ENCODE assay signal across 19 cellular contexts in the genomic region with DNA sequence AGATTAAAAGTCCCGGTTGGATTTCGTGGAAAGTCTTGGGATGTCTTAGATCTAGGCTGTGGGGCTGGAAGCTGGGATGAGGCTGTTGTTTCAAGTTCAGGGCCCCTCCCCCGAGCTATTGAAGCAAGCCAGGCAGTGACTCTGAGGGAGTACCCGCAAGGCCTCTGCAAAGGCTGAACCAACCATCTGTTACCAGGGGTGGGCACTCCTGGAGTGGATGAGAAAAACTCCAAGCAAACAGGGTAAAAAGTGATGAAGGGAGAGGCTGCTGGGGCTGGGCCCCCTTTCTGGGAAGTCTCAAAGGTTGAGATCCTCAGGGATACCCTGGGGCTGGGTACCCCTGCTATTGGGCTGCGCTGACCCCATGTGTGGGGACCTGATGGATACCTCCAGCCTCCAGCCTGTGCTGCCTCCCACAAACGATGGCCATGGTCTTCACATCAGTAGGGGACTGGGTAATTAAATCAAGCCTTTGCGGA.
DNase-seq lines count a peak whose midpoint lies in the region; ATAC-seq and TF ChIP-seq lines count a peak whose summit lies in the region.
"Had no signal": no experiment of that assay in that cellular context is flagged by ENCODE, and none has a peak within 500 bp of the region (broad histone marks: within the 10 kb centered on the region; RNA-seq: fewer than 3 reads in every experiment).

No MANE protein-coding gene starts in this region.

- no peak overlapping the region for H3K4me3 Mint-ChIP-seq in activated naive CD4-positive, alpha-beta T cell treated with anti-CD3 and anti-CD28 coated beads, Interleukin-2, amount 10 ng/mL, durations not matched to agents 7 days and 5 days
- H3K4me3 Mint-ChIP-seq in glutamatergic neuron (ENCODE audit: unreplicated experiment), result peak overlapping the region; percentile 59
- no peak overlapping the region for H3K4me3 Mint-ChIP-seq in stimulated activated effector memory CD8-positive, alpha-beta T cell treated with anti-CD3 and anti-CD28 coated beads, Interleukin-12 subunit alpha, Interleukin-12 subunit beta, amount 100 ng/mL, for 72 hours
- H3K4me3 Mint-ChIP-seq: CD4-positive, CD25-positive, alpha-beta regulatory T cell had no signal

- no peaks in the 10 kb centered on the region for H3K9me3 ChIP-seq in mucosa of descending colon

- CTCF ChIA-PET in activated naive CD4-positive, alpha-beta T cell treated with anti-CD3 and anti-CD28 coated beads, Interleukin-2, amount 10 ng/mL, durations not matched to agents 7 days and 5 days (lab: Charles Lee), result no interaction called here

- peak; percentile 31 for ATAC-seq in stimulated activated effector memory CD8-positive, alpha-beta T cell treated with anti-CD3 and anti-CD28 coated beads, Interleukin-12 subunit alpha, Interleukin-12 subunit beta, amount 100 ng/mL, for 72 hours
- ATAC-seq in mucosa of descending colon (no peak), HG03108 (IDR thresholded peaks at IDR 0.05; ENCODE audit: unreplicated experiment) (no peak), SK-N-SH treated with all-trans-retinoic acid at 6 μM for 48 hours (no peak)
- ATAC-seq: PC-3 had no signal

- no peaks in the 10 kb centered on the region for H3K9me3 Mint-ChIP-seq in activated naive CD4-positive, alpha-beta T cell treated with anti-CD3 and anti-CD28 coated beads, Interleukin-2, amount 10 ng/mL, durations not matched to agents 7 days and 5 days
- H3K9me3 Mint-ChIP-seq in glutamatergic neuron (ENCODE audit: unreplicated experiment), result peaks cover 10% of the 10 kb centered on the region
- H3K9me3 Mint-ChIP-seq in stimulated activated effector memory CD8-positive, alpha-beta T cell treated with anti-CD3 and anti-CD28 coated beads, Interleukin-12 subunit alpha, Interleukin-12 subunit beta, amount 100 ng/mL, for 72 hours, result no peaks in the 10 kb centered on the region

- no peak overlapping the region for H3K4me3 ChIP-seq in mucosa of descending colon
- H3K4me3 ChIP-seq: SK-N-MC had no signal

- no peak for DNase-seq in activated naive CD4-positive, alpha-beta T cell treated with anti-CD3 and anti-CD28 coated beads, Interleukin-2, amount 10 ng/mL, durations not matched to agents 7 days and 5 days
- no peak for DNase-seq in activated naive CD4-positive, alpha-beta T cell treated with anti-CD3 and anti-CD28 coated beads, Interleukin-2, amount 50 U/mL, for 16 hours
- DNase-seq in NCI-H2171 treated with DMSO at 0.1 percent for 48 hours (lab: John Stamatoyannopoulos, UW) (peak; percentile 33), glutamatergic neuron (peak; percentile 38), mucosa of descending colon (no peak)
- no peak for DNase-seq in stimulated activated effector memory CD8-positive, alpha-beta T cell treated with anti-CD3 and anti-CD28 coated beads, Interleukin-12 subunit alpha, Interleukin-12 subunit beta, amount 100 ng/mL, for 72 hours (ENCODE audit: low spot score in 2 of 2)
- DNase-seq: Calu3; CD4-positive, CD25-positive, alpha-beta regulatory T cell; GOT3; IMR-90; NCI-H1417; NCI-H2029; NCI-H226; NCI-H526; NK-92 treated with Interleukin-12 subunit alpha and Interleukin-12 subunit beta, amount 100 ng/mL, for 24 hours; PC-3 had no signal

- TF ChIP-seq CTCF in glutamatergic neuron (IDR thresholded peaks at IDR 0.05; ENCODE audit: partially characterized antibody, unreplicated experiment) (no peak), mucosa of descending colon (IDR thresholded peaks at IDR 0.05) (no peak)

- intact Hi-C loops in mucosa of descending colon (cut with DNase I, micrococcal nuclease), result no loop called here

- H3K27ac Mint-ChIP-seq in activated naive CD4-positive, alpha-beta T cell treated with anti-CD3 and anti-CD28 coated beads, Interleukin-2, amount 10 ng/mL, durations not matched to agents 7 days and 5 days, result peak overlapping the region; percentile 49
- H3K27ac Mint-ChIP-seq in glutamatergic neuron (ENCODE audit: unreplicated experiment), result no peak overlapping the region
- H3K27ac Mint-ChIP-seq in stimulated activated effector memory CD8-positive, alpha-beta T cell treated with anti-CD3 and anti-CD28 coated beads, Interleukin-12 subunit alpha, Interleukin-12 subunit beta, amount 100 ng/mL, for 72 hours, result no peak overlapping the region
- H3K27ac Mint-ChIP-seq: CD4-positive, CD25-positive, alpha-beta regulatory T cell had no signal

- H3K27me3 Mint-ChIP-seq in activated naive CD4-positive, alpha-beta T cell treated with anti-CD3 and anti-CD28 coated beads, Interleukin-2, amount 10 ng/mL, durations not matched to agents 7 days and 5 days, result peaks cover 66% of the 10 kb centered on the region
- H3K27me3 Mint-ChIP-seq in glutamatergic neuron (ENCODE audit: unreplicated experiment), result peaks cover 10% of the 10 kb centered on the region

- no peaks in the 10 kb centered on the region for H3K36me3 Mint-ChIP-seq in activated naive CD4-positive, alpha-beta T cell treated with anti-CD3 and anti-CD28 coated beads, Interleukin-2, amount 10 ng/mL, durations not matched to agents 7 days and 5 days
- no peaks in the 10 kb centered on the region for H3K36me3 Mint-ChIP-seq in glutamatergic neuron (ENCODE audit: unreplicated experiment)
- H3K36me3 Mint-ChIP-seq in stimulated activated effector memory CD8-positive, alpha-beta T cell treated with anti-CD3 and anti-CD28 coated beads, Interleukin-12 subunit alpha, Interleukin-12 subunit beta, amount 100 ng/mL, for 72 hours, result no peaks in the 10 kb centered on the region
- H3K36me3 Mint-ChIP-seq: CD4-positive, CD25-positive, alpha-beta regulatory T cell had no signal

- no peaks in the 10 kb centered on the region for H3K4me1 ChIP-seq in mucosa of descending colon (ENCODE audit: low read depth)

- H3K36me3 ChIP-seq in mucosa of descending colon (ENCODE audit: low read depth), result no peaks in the 10 kb centered on the region

- H3K4me1 Mint-ChIP-seq in activated naive CD4-positive, alpha-beta T cell treated with anti-CD3 and anti-CD28 coated beads, Interleukin-2, amount 10 ng/mL, durations not matched to agents 7 days and 5 days, result no peaks in the 10 kb centered on the region
- H3K4me1 Mint-ChIP-seq in glutamatergic neuron (ENCODE audit: low read depth, unreplicated experiment), result peaks cover 4% of the 10 kb centered on the region
- peaks cover 6% of the 10 kb centered on the region for H3K4me1 Mint-ChIP-seq in stimulated activated effector memory CD8-positive, alpha-beta T cell treated with anti-CD3 and anti-CD28 coated beads, Interleukin-12 subunit alpha, Interleukin-12 subunit beta, amount 100 ng/mL, for 72 hours
- H3K4me1 Mint-ChIP-seq: CD4-positive, CD25-positive, alpha-beta regulatory T cell had no signal

TF ChIP-seq in SK-N-SH treated with all-trans-retinoic acid at 6 μM for 48 hours, 23 proteins besides CTCF, POLR2A, EP300 and RAD21 (continues in another document):
- TF ChIP-seq PPARA (CRISPR knock-in tag; IDR thresholded peaks at IDR 0.05; ENCODE audit: borderline replicate concordance), result no peak
- no peak for TF ChIP-seq OSR1 (CRISPR knock-in tag; IDR thresholded peaks at IDR 0.05)
- TF ChIP-seq, protein P1, sequence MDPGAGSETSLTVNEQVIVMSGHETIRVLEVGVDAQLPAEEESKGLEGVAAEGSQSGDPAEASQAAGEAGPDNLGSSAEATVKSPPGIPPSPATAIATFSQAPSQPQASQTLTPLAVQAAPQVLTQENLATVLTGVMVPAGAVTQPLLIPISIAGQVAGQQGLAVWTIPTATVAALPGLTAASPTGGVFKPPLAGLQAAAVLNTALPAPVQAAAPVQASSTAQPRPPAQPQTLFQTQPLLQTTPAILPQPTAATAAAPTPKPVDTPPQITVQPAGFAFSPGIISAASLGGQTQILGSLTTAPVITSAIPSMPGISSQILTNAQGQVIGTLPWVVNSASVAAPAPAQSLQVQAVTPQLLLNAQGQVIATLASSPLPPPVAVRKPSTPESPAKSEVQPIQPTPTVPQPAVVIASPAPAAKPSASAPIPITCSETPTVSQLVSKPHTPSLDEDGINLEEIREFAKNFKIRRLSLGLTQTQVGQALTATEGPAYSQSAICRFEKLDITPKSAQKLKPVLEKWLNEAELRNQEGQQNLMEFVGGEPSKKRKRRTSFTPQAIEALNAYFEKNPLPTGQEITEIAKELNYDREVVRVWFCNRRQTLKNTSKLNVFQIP (CRISPR knock-in tag; IDR thresholded peaks at IDR 0.05; ENCODE audit: borderline replicate concordance, low read depth), result no peak
- TF ChIP-seq, protein P2, sequence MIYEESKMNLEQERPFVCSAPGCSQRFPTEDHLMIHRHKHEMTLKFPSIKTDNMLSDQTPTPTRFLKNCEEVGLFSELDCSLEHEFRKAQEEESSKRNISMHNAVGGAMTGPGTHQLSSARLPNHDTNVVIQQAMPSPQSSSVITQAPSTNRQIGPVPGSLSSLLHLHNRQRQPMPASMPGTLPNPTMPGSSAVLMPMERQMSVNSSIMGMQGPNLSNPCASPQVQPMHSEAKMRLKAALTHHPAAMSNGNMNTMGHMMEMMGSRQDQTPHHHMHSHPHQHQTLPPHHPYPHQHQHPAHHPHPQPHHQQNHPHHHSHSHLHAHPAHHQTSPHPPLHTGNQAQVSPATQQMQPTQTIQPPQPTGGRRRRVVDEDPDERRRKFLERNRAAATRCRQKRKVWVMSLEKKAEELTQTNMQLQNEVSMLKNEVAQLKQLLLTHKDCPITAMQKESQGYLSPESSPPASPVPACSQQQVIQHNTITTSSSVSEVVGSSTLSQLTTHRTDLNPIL (CRISPR knock-in tag; IDR thresholded peaks at IDR 0.05; ENCODE audit: low read depth), result no peak
- TF ChIP-seq ZNF70 (CRISPR knock-in tag; IDR thresholded peaks at IDR 0.05), result no peak
- TF ChIP-seq ESRRG (CRISPR knock-in tag; IDR thresholded peaks at IDR 0.05), result no peak
- TF ChIP-seq CSDC2 (CRISPR knock-in tag; IDR thresholded peaks at IDR 0.05), result no peak
- TF ChIP-seq SNAI2 (CRISPR knock-in tag; IDR thresholded peaks at IDR 0.05), result no peak
- no peak for TF ChIP-seq ZC3H10 (CRISPR knock-in tag; IDR thresholded peaks at IDR 0.05)
- TF ChIP-seq, protein P3, sequence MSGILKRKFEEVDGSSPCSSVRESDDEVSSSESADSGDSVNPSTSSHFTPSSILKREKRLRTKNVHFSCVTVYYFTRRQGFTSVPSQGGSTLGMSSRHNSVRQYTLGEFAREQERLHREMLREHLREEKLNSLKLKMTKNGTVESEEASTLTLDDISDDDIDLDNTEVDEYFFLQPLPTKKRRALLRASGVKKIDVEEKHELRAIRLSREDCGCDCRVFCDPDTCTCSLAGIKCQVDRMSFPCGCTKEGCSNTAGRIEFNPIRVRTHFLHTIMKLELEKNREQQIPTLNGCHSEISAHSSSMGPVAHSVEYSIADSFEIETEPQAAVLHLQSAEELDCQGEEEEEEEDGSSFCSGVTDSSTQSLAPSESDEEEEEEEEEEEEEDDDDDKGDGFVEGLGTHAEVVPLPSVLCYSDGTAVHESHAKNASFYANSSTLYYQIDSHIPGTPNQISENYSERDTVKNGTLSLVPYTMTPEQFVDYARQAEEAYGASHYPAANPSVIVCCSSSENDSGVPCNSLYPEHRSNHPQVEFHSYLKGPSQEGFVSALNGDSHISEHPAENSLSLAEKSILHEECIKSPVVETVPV (CRISPR knock-in tag; IDR thresholded peaks at IDR 0.05), result no peak
- TF ChIP-seq ZNF8 (CRISPR knock-in tag; IDR thresholded peaks at IDR 0.05), result no peak
- no peak for TF ChIP-seq BACH2 (CRISPR knock-in tag; IDR thresholded peaks at IDR 0.05; ENCODE audit: borderline replicate concordance)

Comparison
In these comparisons a context has a peak if more than half of its experiments do, and no peak if none do; other contexts are left out.
1. DNase-seq: peak in NCI-H2171 treated with DMSO at 0.1 percent for 48 hours (single experiment) and glutamatergic neuron (single experiment); none in activated naive CD4-positive, alpha-beta T cell treated with anti-CD3 and anti-CD28 coated beads, Interleukin-2, amount 10 ng/mL, durations not matched to agents 7 days and 5 days (single experiment), activated naive CD4-positive, alpha-beta T cell treated with anti-CD3 and anti-CD28 coated beads, Interleukin-2, amount 50 U/mL, for 16 hours (single experiment), stimulated activated effector memory CD8-positive, alpha-beta T cell treated with anti-CD3 and anti-CD28 coated beads, Interleukin-12 subunit alpha, Interleukin-12 subunit beta, amount 100 ng/mL, for 72 hours (0 of 2) and mucosa of descending colon (0 of 3).